8 cellular contexts compared by ENCODE assay signal in the genomic region with DNA sequence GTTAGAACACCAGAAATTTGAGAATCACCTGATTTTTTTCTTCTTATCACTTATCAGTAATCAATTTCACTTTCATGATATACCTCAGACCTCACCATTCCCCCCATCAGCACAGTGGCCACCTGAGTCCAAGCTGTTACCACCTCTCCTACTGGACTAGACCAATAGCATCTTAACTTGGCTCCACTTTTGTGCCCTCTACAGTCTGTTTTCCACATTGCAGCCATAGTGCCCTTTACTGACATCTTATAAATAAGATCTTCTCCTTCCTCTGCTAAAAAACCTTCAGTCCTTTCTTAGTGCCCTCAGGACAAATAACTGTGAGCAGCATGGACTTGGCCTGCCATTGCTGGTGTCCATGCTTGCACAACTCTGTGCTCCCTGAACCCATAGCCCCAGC.
A peak's percentile ranks its signal among the peaks of the same experiment; 100 is the strongest.
DNase-seq lines count a peak whose midpoint lies in the region; ATAC-seq and TF ChIP-seq lines count a peak whose summit lies in the region.

No MANE protein-coding gene starts in this region.

- TF ChIP-seq CTCF in Panc1 (IDR thresholded peaks at IDR 0.05) (peak; percentile 50), fibroblast of lung (conservative IDR thresholded peaks at IDR 0.05 in 1 of 2, IDR thresholded peaks at IDR 0.05 in 1 of 2; ENCODE audit: low read depth in 1 of 2, low read length in 2 of 2) (peak; percentile 34 to 51), stomach (IDR thresholded peaks at IDR 0.05) (peak in 4 of 7 experiments; percentile 8 to 40 (median 22)), gastrocnemius medialis (IDR thresholded peaks at IDR 0.05 in 4 of 5, conservative IDR thresholded peaks at IDR 0.05 in 1 of 5) (no peak)

- CTCF ChIA-PET in Panc1 (lab: Charles Lee) = no interaction called here

- no peak overlapping the region for H3K27ac ChIP-seq in Panc1 (ENCODE audit: low read length)
- H3K27ac ChIP-seq in fibroblast of lung (ENCODE audit: insufficient read depth, low read length) = no peak overlapping the region
- H3K27ac ChIP-seq in stomach = no peak overlapping the region
- H3K27ac ChIP-seq in gastrocnemius medialis = no peak overlapping the region

- H3K4me3 ChIP-seq in Panc1 (ENCODE audit: low read depth in 2 of 2, low read length in 2 of 2) = no peak overlapping the region
- no peak overlapping the region for H3K4me3 ChIP-seq in fibroblast of lung (replicated peaks in 1 of 4; ENCODE audit: control extremely low read depth in 1 of 4, insufficient read depth in 1 of 4, low read depth in 3 of 4, low read length in 4 of 4)
- no peak overlapping the region for H3K4me3 ChIP-seq in stomach
- H3K4me3 ChIP-seq in gastrocnemius medialis = no peak overlapping the region

- no TSS peak for BruUV-seq in Panc1 (replicated peaks; lab: Mats Ljungman, UMichigan)

- DNase-seq in DMS53 (lab: John Stamatoyannopoulos, UW) = peak; percentile 25
- no peak for DNase-seq in DMS53 treated with DMSO at 0.1 percent for 48 hours (lab: John Stamatoyannopoulos, UW; ENCODE audit: unreplicated experiment)
- no peak for DNase-seq in Panc1 (ENCODE audit: low read depth, low spot score)
- peak; percentile 14 to 27 for DNase-seq in fibroblast of lung (ENCODE audit: low read depth in 2 of 2)
- no peak for DNase-seq in stomach
- DNase-seq in gastrocnemius medialis = no peak

- H2AFZ ChIP-seq in fibroblast of lung (ENCODE audit: low read length) = no peak overlapping the region

- H3K79me2 ChIP-seq in fibroblast of lung (ENCODE audit: control insufficient read depth, insufficient read depth, low read length) = no peaks in the 10 kb centered on the region

- H3K4me1 ChIP-seq in Panc1 (ENCODE audit: control insufficient read depth, insufficient read depth, low read length) (no peaks in the 10 kb centered on the region), fibroblast of lung (ENCODE audit: control insufficient read depth, extremely low read depth, insufficient read depth, low read length) (no peaks in the 10 kb centered on the region), stomach (peaks cover 0 to 11% (median 4%) of the 10 kb centered on the region in 4 donors), gastrocnemius medialis (peaks cover 0 to 9% of the 10 kb centered on the region in 2 donors)

- H4K20me1 ChIP-seq in fibroblast of lung (ENCODE audit: control insufficient read depth, extremely low read depth, insufficient read depth, low read length) = no peaks in the 10 kb centered on the region

- H3K36me3 ChIP-seq in Panc1 (ENCODE audit: control insufficient read depth, insufficient read depth, low read length) (no peaks in the 10 kb centered on the region), fibroblast of lung (ENCODE audit: control insufficient read depth, insufficient read depth, low read length) (no peaks in the 10 kb centered on the region), stomach (no peaks in the 10 kb centered on the region), gastrocnemius medialis (no peaks in the 10 kb centered on the region)

- H3K9me3 ChIP-seq in Panc1 (ENCODE audit: control insufficient read depth, insufficient read depth, low read depth, low read length) (no peaks in the 10 kb centered on the region), fibroblast of lung (ENCODE audit: control insufficient read depth, insufficient read depth, low read depth, low read length) (no peaks in the 10 kb centered on the region), stomach (no peaks in the 10 kb centered on the region), gastrocnemius medialis (no peaks in the 10 kb centered on the region)

- TF ChIP-seq EP300 in stomach (IDR thresholded peaks at IDR 0.05) = no peak

- POLR2A ChIA-PET in Panc1 (lab: Charles Lee) = no interaction called here

- in situ Hi-C loops in Panc1 (cut with HindIII; ENCODE audit: low pct_unique_long_range_greater_than_20kb, low sequenced_read_pairs) = no loop called here
- in situ Hi-C loops in gastrocnemius medialis (cut with MboI; ENCODE audit: low sequenced_read_pairs in 4 of 4) = no loop called here

- ATAC-seq in GM19351 (IDR thresholded peaks at IDR 0.05; ENCODE audit: unreplicated experiment) = peak; percentile 91
- ATAC-seq in HG03103 (IDR thresholded peaks at IDR 0.05; ENCODE audit: low read depth, unreplicated experiment) = peak; percentile 85
- ATAC-seq in Panc1 = no peak
- ATAC-seq in gastrocnemius medialis = no peak

- H3K27me3 ChIP-seq in Panc1 (ENCODE audit: control insufficient read depth, insufficient read depth, low read length) (no peaks in the 10 kb centered on the region), fibroblast of lung (ENCODE audit: control insufficient read depth, insufficient read depth, low read length) (no peaks in the 10 kb centered on the region), stomach (no peaks in the 10 kb centered on the region), gastrocnemius medialis (no peaks in the 10 kb centered on the region)

- TF ChIP-seq POLR2A in stomach (IDR thresholded peaks at IDR 0.05) (no peak), gastrocnemius medialis (IDR thresholded peaks at IDR 0.05) (no peak)

- intact Hi-C loops in Panc1 (cut with micrococcal nuclease; ENCODE audit: unreplicated experiment) = loop anchor here (2.0 kb wide), 1 partner anchor 140 kb away; no protein-coding TSS in a partner anchor
- intact Hi-C loops in stomach (cut with DNase I; ENCODE audit: low total_unique reads) = no loop called here
- intact Hi-C loops in gastrocnemius medialis (cut with DNase I; ENCODE audit: low total_unique reads) = loop anchor here (10.0 kb wide), 1 partner anchor 142 kb away; no protein-coding TSS in a partner anchor

- no peak overlapping the region for H3K9ac ChIP-seq in fibroblast of lung (ENCODE audit: insufficient read depth, low read length)

- H3K4me2 ChIP-seq in fibroblast of lung (ENCODE audit: extremely low read depth, insufficient read depth, low read length) = no peak overlapping the region

Comparison
In these comparisons a context has a peak if more than half of its experiments do, and no peak if none do; other contexts are left out.
1. DNase-seq: peak in DMS53 (single experiment) and fibroblast of lung (2 of 2); none in DMS53 treated with DMSO at 0.1 percent for 48 hours (single experiment), Panc1 (single experiment), stomach (single experiment) and gastrocnemius medialis (0 of 2).
2. ATAC-seq: peak in GM19351 (single experiment) and HG03103 (single experiment); none in Panc1 (single experiment) and gastrocnemius medialis (0 of 2).
3. CTCF ChIP-seq: peak in Panc1 (single experiment), fibroblast of lung (2 of 2) and stomach (4 of 7); none in gastrocnemius medialis (0 of 5).